ENCODE assay signal across 1 cellular context in genomic region chr3:153023896-153024295, GRCh38.
TF ChIP-seq lines count a peak whose summit lies in the region.

No MANE protein-coding gene starts in this region.

TF ChIP-seq in K562, 482 proteins besides CTCF, POLR2A, EP300 and RAD21 (continued from another document):
- TF ChIP-seq MNT (conservative IDR thresholded peaks at IDR 0.05) (peak in 1 of 2 experiments; percentile 62; a peak in 3 of 4 replicates), BACH1 (tag; IDR thresholded peaks at IDR 0.05) (0 out of 2 replicates have a peak, but pooled peaks have one; percentile 32), CC2D1A (IDR thresholded peaks at IDR 0.05) (peak; percentile 28; the same call in 1 of the 2 replicates), DMBX1 (CRISPR knock-in tag; IDR thresholded peaks at IDR 0.05; ENCODE audit: borderline replicate concordance) (0 out of 2 replicates have a peak, but pooled peaks have one; percentile 52), ZNF347 (CRISPR knock-in tag; IDR thresholded peaks at IDR 0.05; ENCODE audit: low read depth) (no peak), CEBPB (tag; IDR thresholded peaks at IDR 0.05) (no peak), ZNF316 (IDR thresholded peaks at IDR 0.05) (peak; percentile 39)
